In genomic region chr5:157216395-157217142, GRCh38 we compare ENCODE assay signal across 17 cellular contexts. TPM values are rescaled to one million over a fixed set of nuclear protein-coding genes. Genes with fewer than 3 reads are reported as not detected.
DNase-seq lines count a peak whose midpoint lies in the region; ATAC-seq and FAIRE-seq lines count a peak whose summit lies in the region.
"Had no signal": no experiment of that assay in that cellular context is flagged by ENCODE, and none has a peak within 500 bp of the region (broad histone marks: within the 10 kb centered on the region; RNA-seq: fewer than 3 reads in every experiment).

No MANE protein-coding gene starts in this region.

- peaks cover 78 to 97% (median 90%) of the 10 kb centered on the region in 4 donors for H3K4me1 Mint-ChIP-seq in CD4-positive, alpha-beta memory T cell
- peaks cover 92% of the 10 kb centered on the region for H3K4me1 Mint-ChIP-seq in activated T-helper 1 cell treated with anti-CD3 and anti-CD28 coated beads, Interleukin-12 subunit alpha, Interleukin-12 subunit beta, Interleukin-2, Interleukin-4 antibody, amounts not matched to agents 30 ng/mL and 10 ng/mL and 1 ng/mL, durations not matched to agents 14 hours and 24 hours and 36 hours (ENCODE audit: low read depth)
- H3K4me1 Mint-ChIP-seq in naive thymus-derived CD4-positive, alpha-beta T cell: peaks cover 58 to 99% (median 95%) of the 10 kb centered on the region in 7 donors

- peak; percentile 70 for FAIRE-seq in GM18507 (lab: Jason Lieb, UNC)
- FAIRE-seq: islet of Langerhans had no signal

- H3K4me3 ChIP-seq in CD4-positive, alpha-beta memory T cell (ENCODE audit: low read length in 2 of 2): peak overlapping the region; percentile 3 to 16
- peak overlapping the region; percentile 5 for H3K4me3 ChIP-seq in naive thymus-derived CD4-positive, alpha-beta T cell (ENCODE audit: low read length)
- H3K4me3 ChIP-seq: Peyer's patch, SK-N-MC had no signal

- H3K36me3 ChIP-seq in CD4-positive, alpha-beta memory T cell (ENCODE audit: insufficient read depth, low read length): peaks cover 80% of the 10 kb centered on the region
- H3K36me3 ChIP-seq in naive thymus-derived CD4-positive, alpha-beta T cell (ENCODE audit: control insufficient read depth in 2 of 3, insufficient read depth in 3 of 3, low read length in 3 of 3): peaks cover 28 to 94% (median 29%) of the 10 kb centered on the region in 3 experiments
- H3K36me3 ChIP-seq: BE2C, Peyer's patch had no signal

- peak overlapping the region; percentile 61 for H3K27ac ChIP-seq in CD4-positive, alpha-beta memory T cell (ENCODE audit: low read depth, low read length)
- H3K27ac ChIP-seq in naive thymus-derived CD4-positive, alpha-beta T cell (ENCODE audit: low read depth, low read length): peak overlapping the region; percentile 86
- H3K27ac ChIP-seq: SK-N-MC had no signal

- no peaks in the 10 kb centered on the region for H3K27me3 Mint-ChIP-seq in CD4-positive, alpha-beta memory T cell
- H3K27me3 Mint-ChIP-seq in activated T-helper 1 cell treated with anti-CD3 and anti-CD28 coated beads, Interleukin-12 subunit alpha, Interleukin-12 subunit beta, Interleukin-2, Interleukin-4 antibody, amounts not matched to agents 30 ng/mL and 10 ng/mL and 1 ng/mL, durations not matched to agents 14 hours and 24 hours and 36 hours (ENCODE audit: insufficient read depth): no peaks in the 10 kb centered on the region
- no peaks in the 10 kb centered on the region for H3K27me3 Mint-ChIP-seq in naive thymus-derived CD4-positive, alpha-beta T cell

- intact Hi-C loops in CD4-positive, alpha-beta memory T cell (cut with micrococcal nuclease): loop anchor here (1.0 to 5.0 kb wide), 2 partner anchors 7 to 36 kb away; no protein-coding TSS in a partner anchor
- intact Hi-C loops in activated T-helper 1 cell treated with anti-CD3 and anti-CD28 coated beads, Interleukin-12 subunit alpha, Interleukin-12 subunit beta, Interleukin-2, Interleukin-4 antibody, amounts not matched to agents 30 ng/mL and 10 ng/mL and 1 ng/mL, durations not matched to agents 14 hours and 24 hours and 36 hours (cut with micrococcal nuclease): loop anchor here (1.0 kb wide), 1 partner anchor 9 kb away; no protein-coding TSS in a partner anchor
- intact Hi-C loops in naive thymus-derived CD4-positive, alpha-beta T cell (cut with micrococcal nuclease): no loop called here

- CTCF ChIA-PET in CD4-positive, alpha-beta memory T cell (lab: Charles Lee; ENCODE audit: partially characterized antibody): interaction anchor here (1.0 to 6.9 kb wide), 11 partner anchors 9 to 97 kb away, joined by 3 to 35 read pairs (median 5); no protein-coding TSS in a partner anchor
- CTCF ChIA-PET in naive thymus-derived CD4-positive, alpha-beta T cell (lab: Charles Lee): interaction anchor here (0.6 to 2.5 kb wide), 12 partner anchors 12 to 96 kb away, joined by 3 to 20 read pairs (median 4); partner anchors contain the start of gene ITK

- DNase-seq in CD4-positive, alpha-beta memory T cell: no peak
- DNase-seq in GM18507 (ENCODE audit: extremely low spot score, insufficient read length, low read depth) (no peak), NCI-H187 treated with DMSO at 0.1 percent for 48 hours (lab: John Stamatoyannopoulos, UW) (no peak), NCI-H82 treated with DMSO at 0.1 percent for 48 hours (lab: John Stamatoyannopoulos, UW; ENCODE audit: unreplicated experiment) (no peak)
- no peak for DNase-seq in activated T-helper 1 cell treated with anti-CD3 and anti-CD28 coated beads, Interleukin-12 subunit alpha, Interleukin-12 subunit beta, Interleukin-2, Interleukin-4 antibody, amounts not matched to agents 30 ng/mL and 10 ng/mL and 1 ng/mL, durations not matched to agents 14 hours and 24 hours and 36 hours (ENCODE audit: low spot score)
- DNase-seq in naive thymus-derived CD4-positive, alpha-beta T cell: no peak
- DNase-seq: BE2C, GF-D8, NCI-H1436, NCI-H2171 treated with DMSO at 0.1 percent for 48 hours, Peyer's patch, substantia nigra had no signal

- no peaks in the 10 kb centered on the region for H3K27me3 ChIP-seq in CD4-positive, alpha-beta memory T cell (ENCODE audit: insufficient read depth, low read length)
- no peaks in the 10 kb centered on the region for H3K27me3 ChIP-seq in naive thymus-derived CD4-positive, alpha-beta T cell (ENCODE audit: control insufficient read depth in 2 of 2, insufficient read depth in 2 of 2, low read length in 2 of 2)
- H3K27me3 ChIP-seq: Peyer's patch had no signal

- peaks cover 90% of the 10 kb centered on the region in 2 donors for H3K36me3 Mint-ChIP-seq in CD4-positive, alpha-beta memory T cell
- H3K36me3 Mint-ChIP-seq in activated T-helper 1 cell treated with anti-CD3 and anti-CD28 coated beads, Interleukin-12 subunit alpha, Interleukin-12 subunit beta, Interleukin-2, Interleukin-4 antibody, amounts not matched to agents 30 ng/mL and 10 ng/mL and 1 ng/mL, durations not matched to agents 14 hours and 24 hours and 36 hours (ENCODE audit: low read depth): peaks cover 83% of the 10 kb centered on the region
- H3K36me3 Mint-ChIP-seq in naive thymus-derived CD4-positive, alpha-beta T cell: peaks cover 41 to 90% (median 83%) of the 10 kb centered on the region in 5 donors

- peak overlapping the region; percentile 33 to 85 (median 77) for H3K4me3 Mint-ChIP-seq in CD4-positive, alpha-beta memory T cell
- peak overlapping the region; percentile 57 for H3K4me3 Mint-ChIP-seq in activated T-helper 1 cell treated with anti-CD3 and anti-CD28 coated beads, Interleukin-12 subunit alpha, Interleukin-12 subunit beta, Interleukin-2, Interleukin-4 antibody, amounts not matched to agents 30 ng/mL and 10 ng/mL and 1 ng/mL, durations not matched to agents 14 hours and 24 hours and 36 hours
- peak overlapping the region; percentile 66 to 89 (median 80) for H3K4me3 Mint-ChIP-seq in naive thymus-derived CD4-positive, alpha-beta T cell

- no peak for ATAC-seq in naive thymus-derived CD4-positive, alpha-beta T cell
- no peak for ATAC-seq in HG03378 (IDR thresholded peaks at IDR 0.05; ENCODE audit: unreplicated experiment)

- no peaks in the 10 kb centered on the region for H3K9me3 ChIP-seq in CD4-positive, alpha-beta memory T cell (ENCODE audit: control insufficient read depth in 1 of 2, low read length in 2 of 2)
- H3K9me3 ChIP-seq in naive thymus-derived CD4-positive, alpha-beta T cell (ENCODE audit: control insufficient read depth in 2 of 3, low read length in 3 of 3): no peaks in the 10 kb centered on the region
- H3K9me3 ChIP-seq: BE2C, Peyer's patch had no signal

- POLR2A ChIA-PET in CD4-positive, alpha-beta memory T cell (lab: Charles Lee; ENCODE audit: partially characterized antibody): interaction anchor here (0.8 to 27.5 kb wide), 25 partner anchors 9 to 91 kb away, joined by 3 to 1020 read pairs (median 9); partner anchors contain the start of genes GARIN3, ITK and MED7
- POLR2A ChIA-PET in naive thymus-derived CD4-positive, alpha-beta T cell (lab: Charles Lee): interaction anchor here (0.6 to 14.9 kb wide), 24 partner anchors 10 to 73 kb away, joined by 3 to 253 read pairs (median 5); partner anchors contain the start of genes GARIN3, ITK and MED7

- H3K27ac Mint-ChIP-seq in CD4-positive, alpha-beta memory T cell: peak overlapping the region; percentile 84 to 96 (median 95)
- peak overlapping the region; percentile 93 for H3K27ac Mint-ChIP-seq in activated T-helper 1 cell treated with anti-CD3 and anti-CD28 coated beads, Interleukin-12 subunit alpha, Interleukin-12 subunit beta, Interleukin-2, Interleukin-4 antibody, amounts not matched to agents 30 ng/mL and 10 ng/mL and 1 ng/mL, durations not matched to agents 14 hours and 24 hours and 36 hours
- peak overlapping the region; percentile 88 to 98 (median 94) for H3K27ac Mint-ChIP-seq in naive thymus-derived CD4-positive, alpha-beta T cell

- H3K4me1 ChIP-seq in CD4-positive, alpha-beta memory T cell (ENCODE audit: insufficient read depth, low read length): peaks cover 98% of the 10 kb centered on the region
- peaks cover 84 to 95% of the 10 kb centered on the region in 2 donors for H3K4me1 ChIP-seq in naive thymus-derived CD4-positive, alpha-beta T cell (ENCODE audit: control insufficient read depth in 2 of 2, insufficient read depth in 2 of 2, low read length in 2 of 2)
- H3K4me1 ChIP-seq: BE2C had no signal

- H3K9me3 Mint-ChIP-seq in CD4-positive, alpha-beta memory T cell: no peaks in the 10 kb centered on the region
- no peaks in the 10 kb centered on the region for H3K9me3 Mint-ChIP-seq in activated T-helper 1 cell treated with anti-CD3 and anti-CD28 coated beads, Interleukin-12 subunit alpha, Interleukin-12 subunit beta, Interleukin-2, Interleukin-4 antibody, amounts not matched to agents 30 ng/mL and 10 ng/mL and 1 ng/mL, durations not matched to agents 14 hours and 24 hours and 36 hours
- H3K9me3 Mint-ChIP-seq in naive thymus-derived CD4-positive, alpha-beta T cell: peaks cover 0 to 5% (median 0%) of the 10 kb centered on the region in 11 donors

RNA-seq across cellular contexts. Expression of gene ITK, which starts 35.9 kb away (rescaled TPM):
- 100 to 1,000 TPM; 398 to 421 TPM for total RNA-seq in CD4-positive, alpha-beta memory T cell
- polyA plus RNA-seq in CD4-positive, alpha-beta memory T cell: 100 to 1,000 TPM; 141 to 178 TPM
- 251 and 259 TPM in 2 replicates for total RNA-seq in activated T-helper 1 cell treated with anti-CD3 and anti-CD28 coated beads, Interleukin-12 subunit alpha, Interleukin-12 subunit beta, Interleukin-2, Interleukin-4 antibody, amounts not matched to agents 30 ng/mL and 10 ng/mL and 1 ng/mL, durations not matched to agents 14 hours and 24 hours and 36 hours
- total RNA-seq in naive thymus-derived CD4-positive, alpha-beta T cell: 100 to 1,000 TPM; 278 to 481 (median 324) TPM
- 100 to 1,000 TPM; 183 to 245 TPM for polyA plus RNA-seq in naive thymus-derived CD4-positive, alpha-beta T cell
- total RNA-seq: lung microvascular endothelial cell had no signal

RNA-seq across cellular contexts. Expression of gene CYFIP2, which starts 49.4 kb away (rescaled TPM):
- 100 to 1,000 TPM; 317 to 325 TPM for total RNA-seq in CD4-positive, alpha-beta memory T cell
- 100 to 1,000 TPM; 432 to 516 TPM for polyA plus RNA-seq in CD4-positive, alpha-beta memory T cell
- total RNA-seq in activated T-helper 1 cell treated with anti-CD3 and anti-CD28 coated beads, Interleukin-12 subunit alpha, Interleukin-12 subunit beta, Interleukin-2, Interleukin-4 antibody, amounts not matched to agents 30 ng/mL and 10 ng/mL and 1 ng/mL, durations not matched to agents 14 hours and 24 hours and 36 hours: 173 and 175 TPM in 2 replicates
- total RNA-seq in naive thymus-derived CD4-positive, alpha-beta T cell: 100 to 1,000 TPM; 386 to 449 (median 401) TPM
- 100 to 1,000 TPM; 522 to 755 TPM for polyA plus RNA-seq in naive thymus-derived CD4-positive, alpha-beta T cell

RNA-seq across cellular contexts. Expression of gene GARIN3, which starts 50.5 kb away (rescaled TPM):
- total RNA-seq in CD4-positive, alpha-beta memory T cell: not detected
- not detected for polyA plus RNA-seq in CD4-positive, alpha-beta memory T cell
- total RNA-seq in activated T-helper 1 cell treated with anti-CD3 and anti-CD28 coated beads, Interleukin-12 subunit alpha, Interleukin-12 subunit beta, Interleukin-2, Interleukin-4 antibody, amounts not matched to agents 30 ng/mL and 10 ng/mL and 1 ng/mL, durations not matched to agents 14 hours and 24 hours and 36 hours: 0.27 and 0.31 TPM in 2 replicates
- total RNA-seq in naive thymus-derived CD4-positive, alpha-beta T cell: not detected
- polyA plus RNA-seq in naive thymus-derived CD4-positive, alpha-beta T cell: under 1 TPM in 1 of 2 donors, not detected in 1; 0.07 TPM
- total RNA-seq: lung microvascular endothelial cell, Peyer's patch, posterior vena cava had no signal

Comparison
In these comparisons a context has a peak if more than half of its experiments do, and no peak if none do; other contexts are left out.
1. intact Hi-C loops: an anchor here in CD4-positive, alpha-beta memory T cell (1.0 to 5.0 kb wide) and activated T-helper 1 cell treated with anti-CD3 and anti-CD28 coated beads, Interleukin-12 subunit alpha, Interleukin-12 subunit beta, Interleukin-2, Interleukin-4 antibody, amounts not matched to agents 30 ng/mL and 10 ng/mL and 1 ng/mL, durations not matched to agents 14 hours and 24 hours and 36 hours (1.0 kb wide); none called in naive thymus-derived CD4-positive, alpha-beta T cell.